Comparison of ENCODE assay signal across 24 cellular contexts in genomic region chr1:179548666-179549367, GRCh38. TPM values are rescaled to one million over a fixed set of nuclear protein-coding genes. Genes with fewer than 3 reads are reported as not detected.
DNase-seq lines count a peak whose midpoint lies in the region; ATAC-seq and TF ChIP-seq lines count a peak whose summit lies in the region.
"Had no signal": no experiment of that assay in that cellular context is flagged by ENCODE, and none has a peak within 500 bp of the region (broad histone marks: within the 10 kb centered on the region; RNA-seq: fewer than 3 reads in every experiment).

No MANE protein-coding gene starts in this region.

- peak overlapping the region; percentile 13; the same call in 1 of the 2 replicates for H3K27ac ChIP-seq in VCaP
- H3K27ac ChIP-seq: BLaER1 had no signal

- H3K4me1 Mint-ChIP-seq in nephron, result peaks cover 12% of the 10 kb centered on the region
- H3K4me1 Mint-ChIP-seq: CD14-positive monocyte; CD4-positive, alpha-beta memory T cell; CD4-positive, CD25-positive, alpha-beta regulatory T cell; CD8-positive, alpha-beta memory T cell had no signal

- H3K27me3 Mint-ChIP-seq in nephron (ENCODE audit: low read depth), result no peaks in the 10 kb centered on the region
- H3K27me3 Mint-ChIP-seq: CD4-positive, CD25-positive, alpha-beta regulatory T cell had no signal

- no peaks in the 10 kb centered on the region for H3K9me3 Mint-ChIP-seq in nephron
- H3K9me3 Mint-ChIP-seq: CD4-positive, alpha-beta memory T cell; CD4-positive, CD25-positive, alpha-beta regulatory T cell; CD8-positive, alpha-beta memory T cell had no signal

- H3K4me3 Mint-ChIP-seq in nephron, result no peak overlapping the region
- H3K4me3 Mint-ChIP-seq: CD14-positive monocyte; CD4-positive, alpha-beta memory T cell; CD4-positive, CD25-positive, alpha-beta regulatory T cell; CD8-positive, alpha-beta memory T cell had no signal

- peak overlapping the region in 2 of 3 experiments; percentile 15 to 33 for H3K27ac Mint-ChIP-seq in nephron
- H3K27ac Mint-ChIP-seq: CD14-positive monocyte; CD4-positive, alpha-beta memory T cell; CD4-positive, CD25-positive, alpha-beta regulatory T cell; CD8-positive, alpha-beta memory T cell had no signal

- peaks cover 4% of the 10 kb centered on the region for H3K36me3 Mint-ChIP-seq in nephron (ENCODE audit: low read depth)
- H3K36me3 Mint-ChIP-seq: CD14-positive monocyte; CD4-positive, alpha-beta memory T cell; CD4-positive, CD25-positive, alpha-beta regulatory T cell; CD8-positive, alpha-beta memory T cell had no signal

- TF ChIP-seq CTCF in VCaP (conservative IDR thresholded peaks at IDR 0.05), result no peak
- TF ChIP-seq CTCF in nephron (IDR thresholded peaks at IDR 0.05; ENCODE audit: unreplicated experiment in 3 of 3), result no peak

- ATAC-seq in HG03135 (IDR thresholded peaks at IDR 0.05; ENCODE audit: unreplicated experiment), result no peak

- DNase-seq in UCSD-AML1 (lab: John Stamatoyannopoulos, UW; ENCODE audit: unreplicated experiment), result no peak
- DNase-seq in G401 (ENCODE audit: low spot score), result no peak
- DNase-seq: 8988T; ACHN; BE2C; C1 segment of cervical spinal cord; CD4-positive, alpha-beta memory T cell; CD4-positive, CD25-positive, alpha-beta regulatory T cell; CD8-positive, alpha-beta memory T cell; COR-L47; DMS 273 treated with DMSO at 0.1 percent for 48 hours; DMS153; DMS53; DMS79; DND-41; EL; GF-D8 had no signal

- in situ Hi-C loops in G401 (cut with HindIII; ENCODE audit: low sequenced_read_pairs), result no loop called here

RNA-seq across cellular contexts. Expression of gene NPHS2, which starts 26.9 kb away (rescaled TPM):
- not detected in 2 replicates for total RNA-seq in G401 (2014; rRNA removed; shearing (Covaris generic))
- total RNA-seq: A673; CD4-positive, alpha-beta memory T cell; CD4-positive, CD25-positive, alpha-beta regulatory T cell; CD8-positive, alpha-beta memory T cell; Daoy had no signal

RNA-seq across cellular contexts. Expression of gene TDRD5, which starts 42.8 kb away (rescaled TPM):
- total RNA-seq in G401 (2014; rRNA removed; shearing (Covaris generic)), result not detected in 2 replicates
- total RNA-seq: A673; CD4-positive, alpha-beta memory T cell; CD4-positive, CD25-positive, alpha-beta regulatory T cell; CD8-positive, alpha-beta memory T cell had no signal
